In genomic region chr2:225463449-225463848, GRCh38 we compare ENCODE assay signal across 18 cellular contexts.
"Had no signal": no experiment of that assay in that cellular context is flagged by ENCODE, and none has a peak within 500 bp of the region (broad histone marks: within the 10 kb centered on the region; RNA-seq: fewer than 3 reads in every experiment).

No MANE protein-coding gene starts in this region.

- DNase-seq: activated CD4-positive, alpha-beta T cell treated with anti-CD3 and anti-CD28 coated beads for 1 hour; activated CD4-positive, alpha-beta T cell treated with anti-CD3 and anti-CD28 coated beads, Interleukin-2, amount 50 U/mL, for 4 hours; activated naive CD4-positive, alpha-beta T cell treated with Interleukin-2 at 50 U/mL for 16 hours; activated naive CD8-positive, alpha-beta T cell treated with anti-CD3 and anti-CD28 coated beads, Interleukin-2, amount 50 U/mL, for 24 hours; activated T-cell treated with anti-CD3 and anti-CD28 coated beads, Interleukin-2, amount 50 U/mL, for 1 hour; aorta; cerebellar nuclear complex; effector CD8-positive, alpha-beta T cell; immature natural killer cell; nucleus accumbens; stimulated activated CD4-positive, alpha-beta T cell treated with anti-CD3 and anti-CD28 coated beads, Interleukin-2, amount 100 ng/mL, for 24 hours; stimulated activated naive CD4-positive, alpha-beta T cell treated with Interleukin-2 at 50 U/mL for 16 hours; thyroid gland; WERI-Rb-1 had no signal

- H3K4me3 ChIP-seq: thyroid gland had no signal

- H3K27me3 Mint-ChIP-seq: activated naive CD8-positive, alpha-beta T cell treated with anti-CD3 and anti-CD28 coated beads, Interleukin-2, amount 50 U/mL, for 24 hours; dendritic cell treated with granulocyte-macrophage colony-stimulating factor and Interleukin-4, amounts not matched to agents 40 ng/mL and 50 ng/mL, for 4 days had no signal

- H3K36me3 Mint-ChIP-seq: immature natural killer cell; natural killer cell treated with Interleukin-12 subunit alpha and Interleukin-12 subunit beta and Interleukin-15 and Interleukin-18, amount 100 ng/mL, for 72 hours had no signal

- H3K27me3 ChIP-seq: thyroid gland had no signal

- H3K9me3 Mint-ChIP-seq: activated T-helper 2 cell treated with anti-CD3 and anti-CD28 coated beads, Interferon-gamma antibody, Interleukin-2, Interleukin-4, amounts not matched to agents 10 μg/mL and 5 μg/mL and 100 μg/mL, durations not matched to agents 14 hours and 24 hours and 36 hours; dendritic cell treated with granulocyte-macrophage colony-stimulating factor and Interleukin-4, amounts not matched to agents 40 ng/mL and 50 ng/mL, for 4 days had no signal

- H3K4me3 Mint-ChIP-seq: dendritic cell treated with granulocyte-macrophage colony-stimulating factor and Interleukin-4, amounts not matched to agents 40 ng/mL and 50 ng/mL, for 4 days had no signal

- H3K27ac ChIP-seq: thyroid gland, WERI-Rb-1 had no signal

- H3K4me1 ChIP-seq: thyroid gland had no signal

- H3K36me3 ChIP-seq: thyroid gland, WERI-Rb-1 had no signal

- H3K9me3 ChIP-seq: thyroid gland had no signal

- ATAC-seq: activated naive CD8-positive, alpha-beta T cell treated with anti-CD3 and anti-CD28 coated beads, Interleukin-2, amount 50 U/mL, for 24 hours; natural killer cell treated with Interleukin-12 subunit alpha and Interleukin-12 subunit beta and Interleukin-15 and Interleukin-18, amount 100 ng/mL, for 72 hours had no signal

- H3K27ac Mint-ChIP-seq: activated naive CD8-positive, alpha-beta T cell treated with anti-CD3 and anti-CD28 coated beads, Interleukin-2, amount 50 U/mL, for 24 hours; activated T-helper 2 cell treated with anti-CD3 and anti-CD28 coated beads, Interferon-gamma antibody, Interleukin-2, Interleukin-4, amounts not matched to agents 10 μg/mL and 5 μg/mL and 100 μg/mL, durations not matched to agents 14 hours and 24 hours and 36 hours; dendritic cell treated with granulocyte-macrophage colony-stimulating factor and Interleukin-4, amounts not matched to agents 40 ng/mL and 50 ng/mL, for 4 days; progenitor cell of endocrine pancreas had no signal
